In the genomic region with DNA sequence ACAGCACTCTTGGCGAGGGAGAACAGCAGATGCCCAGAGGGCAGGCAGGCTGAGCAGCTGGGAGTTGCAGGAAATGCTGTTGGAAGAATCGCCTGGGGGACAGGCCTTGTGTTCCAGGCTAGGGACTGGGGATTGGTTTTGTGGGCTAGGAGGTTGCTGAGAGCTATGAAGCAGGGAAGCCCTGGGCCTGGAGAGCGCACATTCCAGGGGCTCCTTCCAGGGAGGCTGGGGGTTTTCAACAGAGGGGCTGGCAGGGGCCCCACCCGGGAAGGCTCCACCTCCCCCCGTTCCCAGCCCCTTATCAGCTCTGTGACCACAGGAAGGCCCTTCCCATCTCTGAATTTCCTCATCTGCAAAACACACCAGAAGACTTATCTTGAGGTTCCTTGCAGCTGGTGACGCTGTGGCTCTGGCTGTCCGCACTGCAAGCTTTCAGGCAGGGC, we compare ENCODE assay signal across 11 cellular contexts. TPM values are rescaled to one million over a fixed set of nuclear protein-coding genes. Genes with fewer than 3 reads are reported as not detected.
DNase-seq lines count a peak whose midpoint lies in the region; ATAC-seq and TF ChIP-seq lines count a peak whose summit lies in the region.
"Had no signal": no experiment of that assay in that cellular context is flagged by ENCODE, and none has a peak within 500 bp of the region (broad histone marks: within the 10 kb centered on the region; RNA-seq: fewer than 3 reads in every experiment).

No MANE protein-coding gene starts in this region.

- 59 to 85% (median 70%) methylated on average over 6 to 7 of the region's 7 CpGs for WGBS in psoas muscle, 3 donors

- H3K36me3 ChIP-seq in GM23338 (ENCODE audit: insufficient read depth), result no peaks in the 10 kb centered on the region
- no peaks in the 10 kb centered on the region for H3K36me3 ChIP-seq in PC-9 (ENCODE audit: low read depth)
- peaks cover 0 to 4% of the 10 kb centered on the region in 2 donors for H3K36me3 ChIP-seq in psoas muscle (ENCODE audit: insufficient read depth in 1 of 2, low read depth in 1 of 2)

- no peaks in the 10 kb centered on the region for H3K27me3 ChIP-seq in GM23338 (ENCODE audit: insufficient read depth)
- H3K27me3 ChIP-seq in PC-9 (ENCODE audit: insufficient read depth, low read depth), result no peaks in the 10 kb centered on the region
- no peaks in the 10 kb centered on the region for H3K27me3 ChIP-seq in psoas muscle (ENCODE audit: insufficient read depth in 3 of 3, low read length in 2 of 3)
- H3K27me3 ChIP-seq: esophagus muscularis mucosa had no signal

- H3K27ac Mint-ChIP-seq in GM23338 (no peak overlapping the region), glutamatergic neuron (ENCODE audit: unreplicated experiment) (peak overlapping the region; percentile 84)
- no peak overlapping the region for H3K27ac Mint-ChIP-seq in activated naive CD8-positive, alpha-beta T cell treated with anti-CD3 and anti-CD28 coated beads for 36 hours
- H3K27ac Mint-ChIP-seq: activated naive CD4-positive, alpha-beta T cell treated with anti-CD3 and anti-CD28 coated beads, Interleukin-2, amount 50 U/mL, for 24 hours; CD14-positive monocyte had no signal

- H3K36me3 Mint-ChIP-seq in GM23338 (ENCODE audit: low read depth), result no peaks in the 10 kb centered on the region
- H3K36me3 Mint-ChIP-seq in glutamatergic neuron (ENCODE audit: unreplicated experiment), result no peaks in the 10 kb centered on the region
- H3K36me3 Mint-ChIP-seq in activated naive CD8-positive, alpha-beta T cell treated with anti-CD3 and anti-CD28 coated beads for 36 hours, result no peaks in the 10 kb centered on the region
- H3K36me3 Mint-ChIP-seq: activated naive CD4-positive, alpha-beta T cell treated with anti-CD3 and anti-CD28 coated beads, Interleukin-2, amount 50 U/mL, for 24 hours; CD14-positive monocyte had no signal

- no peak overlapping the region for H3K27ac ChIP-seq in GM23338 (ENCODE audit: low read depth)
- no peak overlapping the region for H3K27ac ChIP-seq in PC-9
- H3K27ac ChIP-seq in psoas muscle, result peak overlapping the region; percentile 88

- H3F3A ChIP-seq in GM23338 (replicated peaks; ENCODE audit: low read depth) (no peaks in the 10 kb centered on the region), PC-9 (ENCODE audit: insufficient read depth, low read depth) (no peaks in the 10 kb centered on the region)

- H3K9me3 Mint-ChIP-seq in GM23338 (no peaks in the 10 kb centered on the region; the same call in 2 of the 3 replicates), glutamatergic neuron (ENCODE audit: unreplicated experiment) (peaks cover 9% of the 10 kb centered on the region)
- no peaks in the 10 kb centered on the region for H3K9me3 Mint-ChIP-seq in activated naive CD8-positive, alpha-beta T cell treated with anti-CD3 and anti-CD28 coated beads for 36 hours
- H3K9me3 Mint-ChIP-seq: activated naive CD4-positive, alpha-beta T cell treated with anti-CD3 and anti-CD28 coated beads, Interleukin-2, amount 50 U/mL, for 24 hours; CD14-positive monocyte; stimulated activated naive CD8-positive, alpha-beta T cell treated with anti-CD3 and anti-CD28 coated beads, Interleukin-15, amount 100 ng/mL, for 72 hours had no signal

- H3K27me3 Mint-ChIP-seq in GM23338 (ENCODE audit: insufficient read depth, low read depth, poor library complexity) (peaks cover 7% of the 10 kb centered on the region), glutamatergic neuron (ENCODE audit: unreplicated experiment) (peaks cover 7% of the 10 kb centered on the region)
- no peaks in the 10 kb centered on the region for H3K27me3 Mint-ChIP-seq in activated naive CD8-positive, alpha-beta T cell treated with anti-CD3 and anti-CD28 coated beads for 36 hours
- H3K27me3 Mint-ChIP-seq: activated naive CD4-positive, alpha-beta T cell treated with anti-CD3 and anti-CD28 coated beads, Interleukin-2, amount 50 U/mL, for 24 hours; stimulated activated naive CD8-positive, alpha-beta T cell treated with anti-CD3 and anti-CD28 coated beads, Interleukin-15, amount 100 ng/mL, for 72 hours had no signal

- H3K9me3 ChIP-seq in PC-9 (ENCODE audit: insufficient read depth, low read depth), result no peaks in the 10 kb centered on the region
- H3K9me3 ChIP-seq in psoas muscle, result no peaks in the 10 kb centered on the region
- H3K9me3 ChIP-seq: esophagus muscularis mucosa had no signal

- intact Hi-C loops in PC-9 (cut with micrococcal nuclease; ENCODE audit: unreplicated experiment) (no loop called here), psoas muscle (cut with DNase I) (no loop called here)

- POLR2A ChIA-PET in PC-9 (lab: Charles Lee; ENCODE audit: unreplicated experiment), result no interaction called here

- H4K20me1 ChIP-seq in GM23338 (replicated peaks; ENCODE audit: insufficient read depth) (no peaks in the 10 kb centered on the region), PC-9 (ENCODE audit: insufficient read depth) (no peaks in the 10 kb centered on the region)

- peak; percentile 17 for ATAC-seq in GM23338
- ATAC-seq in psoas muscle, result no peak
- ATAC-seq in GM21528 (IDR thresholded peaks at IDR 0.05; ENCODE audit: low FRiP score, unreplicated experiment), result no peak
- ATAC-seq: stimulated activated naive CD8-positive, alpha-beta T cell treated with anti-CD3 and anti-CD28 coated beads, Interleukin-15, amount 100 ng/mL, for 72 hours had no signal

- H3K79me2 ChIP-seq in GM23338 (replicated peaks; ENCODE audit: insufficient read depth), result no peaks in the 10 kb centered on the region
- no peaks in the 10 kb centered on the region for H3K79me2 ChIP-seq in PC-9 (ENCODE audit: low read depth)

- TF ChIP-seq CTCF in GM23338 (conservative IDR thresholded peaks at IDR 0.05; ENCODE audit: low read depth in 2 of 2), result no peak
- TF ChIP-seq CTCF in PC-9 (conservative IDR thresholded peaks at IDR 0.05), result no peak
- no peak for TF ChIP-seq CTCF in glutamatergic neuron (IDR thresholded peaks at IDR 0.05; ENCODE audit: partially characterized antibody, unreplicated experiment)
- TF ChIP-seq CTCF in psoas muscle (IDR thresholded peaks at IDR 0.05), result no peak

- H3K4me1 ChIP-seq in GM23338 (ENCODE audit: insufficient read depth) (no peaks in the 10 kb centered on the region), PC-9 (replicated peaks; ENCODE audit: insufficient read depth) (0 out of 2 replicates have a peak, but pooled peaks cover 7% of the 10 kb centered on the region), psoas muscle (peaks cover 21% of the 10 kb centered on the region)

- CTCF ChIA-PET in PC-9 (lab: Charles Lee), result no interaction called here

- H2AFZ ChIP-seq in GM23338 (no peak overlapping the region; the same call in 1 of the 2 replicates), PC-9 (no peak overlapping the region)

- no peaks in the 10 kb centered on the region for H3K9me2 ChIP-seq in GM23338 (ENCODE audit: insufficient read depth)
- no peaks in the 10 kb centered on the region for H3K9me2 ChIP-seq in PC-9 (ENCODE audit: insufficient read depth)

- H3K4me3 Mint-ChIP-seq in GM23338 (no peak overlapping the region), glutamatergic neuron (ENCODE audit: unreplicated experiment) (peak overlapping the region; percentile 46)
- no peak overlapping the region for H3K4me3 Mint-ChIP-seq in activated naive CD8-positive, alpha-beta T cell treated with anti-CD3 and anti-CD28 coated beads for 36 hours
- H3K4me3 Mint-ChIP-seq: activated naive CD4-positive, alpha-beta T cell treated with anti-CD3 and anti-CD28 coated beads, Interleukin-2, amount 50 U/mL, for 24 hours; CD14-positive monocyte; stimulated activated naive CD8-positive, alpha-beta T cell treated with anti-CD3 and anti-CD28 coated beads, Interleukin-15, amount 100 ng/mL, for 72 hours had no signal

- no peak overlapping the region for H3K4me2 ChIP-seq in GM23338
- H3K4me2 ChIP-seq in PC-9, result 0 out of 2 replicates have a peak overlapping the region, but pooled peaks have one; percentile 10

- DNase-seq in GM23338 (ENCODE audit: low spot score), result no peak
- peak in 1 of 2 experiments; percentile 39 for DNase-seq in PC-9
- DNase-seq in glutamatergic neuron, result peak; percentile 72
- no peak for DNase-seq in psoas muscle
- no peak for DNase-seq in hypothalamus (lab: John Stamatoyannopoulos, UW)
- no peak for DNase-seq in activated naive CD8-positive, alpha-beta T cell treated with anti-CD3 and anti-CD28 coated beads for 36 hours
- DNase-seq: stimulated activated naive CD8-positive, alpha-beta T cell treated with anti-CD3 and anti-CD28 coated beads, Interleukin-15, amount 100 ng/mL, for 72 hours had no signal

- no peak overlapping the region for H3K4me3 ChIP-seq in GM23338
- no peak overlapping the region for H3K4me3 ChIP-seq in PC-9
- H3K4me3 ChIP-seq in psoas muscle, result no peak overlapping the region
- H3K4me3 ChIP-seq: esophagus muscularis mucosa had no signal

- no TSS peak for BruUV-seq in PC-9 (replicated peaks; lab: Mats Ljungman, UMichigan)

- H3K4me1 Mint-ChIP-seq in GM23338 (peaks cover 4% of the 10 kb centered on the region; the same call in 2 of the 3 replicates), glutamatergic neuron (ENCODE audit: low read depth, unreplicated experiment) (peaks cover 35% of the 10 kb centered on the region)
- H3K4me1 Mint-ChIP-seq in activated naive CD8-positive, alpha-beta T cell treated with anti-CD3 and anti-CD28 coated beads for 36 hours, result no peaks in the 10 kb centered on the region
- H3K4me1 Mint-ChIP-seq: activated naive CD4-positive, alpha-beta T cell treated with anti-CD3 and anti-CD28 coated beads, Interleukin-2, amount 50 U/mL, for 24 hours; stimulated activated naive CD8-positive, alpha-beta T cell treated with anti-CD3 and anti-CD28 coated beads, Interleukin-15, amount 100 ng/mL, for 72 hours had no signal

TF ChIP-seq in GM23338, 12 proteins besides CTCF, POLR2A, EP300 and RAD21 (continues in another document):
- TF ChIP-seq CREB1 (CRISPR knock-in tag; IDR thresholded peaks at IDR 0.05; ENCODE audit: low read depth) (no peak), JUNB (IDR thresholded peaks at IDR 0.05; ENCODE audit: unreplicated experiment) (no peak), STAT1 (IDR thresholded peaks at IDR 0.05; ENCODE audit: unreplicated experiment) (no peak), POLR2AphosphoS5 (IDR thresholded peaks at IDR 0.05; ENCODE audit: low read depth) (no peak), EZH2 (IDR thresholded peaks at IDR 0.05; ENCODE audit: low read depth, unreplicated experiment) (no peak)

RNA-seq across cellular contexts. Expression of a gene that starts 21.7 kb away (rescaled TPM):
- total RNA-seq in GM23338 (2014; rRNA removed; shearing (Covaris generic)), result 0.56 and 3.0 TPM in 2 replicates
- polyA plus RNA-seq in GM23338 (2016; fragmentation: Nextera tagmentation; extraction: Ambion mirVana) (0.44 TPM in 1 of 2 replicates, not detected in the other), psoas muscle (1 to 10 TPM; 4.5 to 6.5 (median 4.8) TPM)
- total RNA-seq in PC-9 (2021) (3.2 TPM in 1 of 2 replicates, not detected in the other), glutamatergic neuron (ENCODE audit: unreplicated experiment) (0.37 TPM), psoas muscle (10 to 100 TPM in 1 of 4 donors, 1 to 10 TPM in 3; 6.4 to 13.0 (median 8.0) TPM)
- total RNA-seq in activated naive CD8-positive, alpha-beta T cell treated with anti-CD3 and anti-CD28 coated beads for 36 hours, result not detected
